18 cellular contexts compared by ENCODE assay signal in genomic region chr3:105662326-105662725, GRCh38.
DNase-seq lines count a peak whose midpoint lies in the region; ATAC-seq and TF ChIP-seq lines count a peak whose summit lies in the region.
"Had no signal": no experiment of that assay in that cellular context is flagged by ENCODE, and none has a peak within 500 bp of the region (broad histone marks: within the 10 kb centered on the region; RNA-seq: fewer than 3 reads in every experiment).

No MANE protein-coding gene starts in this region.

- peaks cover 7% of the 10 kb centered on the region; the same call in 1 of the 2 replicates for H3K9me3 Mint-ChIP-seq in HFFc6
- peaks cover 6% of the 10 kb centered on the region for H3K9me3 Mint-ChIP-seq in chondrocyte (ENCODE audit: low read depth)
- H3K9me3 Mint-ChIP-seq in natural killer cell treated with Interleukin-12 subunit alpha and Interleukin-12 subunit beta and Interleukin-15 and Interleukin-18, amount 100 ng/mL, for 72 hours: no peaks in the 10 kb centered on the region
- H3K9me3 Mint-ChIP-seq: CD4-positive, alpha-beta T cell had no signal

- POLR2A ChIA-PET in PC-3 (lab: Charles Lee; ENCODE audit: unreplicated experiment): interaction anchor here (0.6 kb wide), 1 partner anchor 787 kb away, joined by 4 read pairs; no protein-coding TSS in a partner anchor

- no peaks in the 10 kb centered on the region for H3K36me3 ChIP-seq in PC-3 (ENCODE audit: low read depth, low read length)

- no peak for ATAC-seq in natural killer cell treated with Interleukin-12 subunit alpha and Interleukin-12 subunit beta and Interleukin-15 and Interleukin-18, amount 100 ng/mL, for 72 hours
- ATAC-seq in HG02852 (IDR thresholded peaks at IDR 0.05; ENCODE audit: unreplicated experiment) (no peak), PC-3 (no peak)
- no peak for ATAC-seq in stimulated activated naive CD8-positive, alpha-beta T cell treated with anti-CD3 and anti-CD28 coated beads, Interleukin-15, Interleukin-2, amounts not matched to agents 100 U/mL and 50 U/mL, for 24 hours
- ATAC-seq: A549 had no signal

- H3K27ac Mint-ChIP-seq in HFFc6: peak overlapping the region; percentile 82
- peak overlapping the region; percentile 68 for H3K27ac Mint-ChIP-seq in chondrocyte (ENCODE audit: unreplicated experiment)
- peak overlapping the region; percentile 9 to 17 for H3K27ac Mint-ChIP-seq in natural killer cell treated with Interleukin-12 subunit alpha and Interleukin-12 subunit beta and Interleukin-15 and Interleukin-18, amount 100 ng/mL, for 72 hours
- H3K27ac Mint-ChIP-seq: B cell; CD4-positive, alpha-beta T cell had no signal

- H3K9ac ChIP-seq in PC-3 (ENCODE audit: low read length): no peak overlapping the region

- H3K4me1 Mint-ChIP-seq in HFFc6 (ENCODE audit: low read depth) (peaks cover 32% of the 10 kb centered on the region), chondrocyte (ENCODE audit: low read depth) (peaks cover 24% of the 10 kb centered on the region)
- H3K4me1 Mint-ChIP-seq in natural killer cell treated with Interleukin-12 subunit alpha and Interleukin-12 subunit beta and Interleukin-15 and Interleukin-18, amount 100 ng/mL, for 72 hours (ENCODE audit: low read depth in 2 of 2): peaks cover 0 to 9% of the 10 kb centered on the region in 2 donors

- no peaks in the 10 kb centered on the region for H3K79me2 ChIP-seq in PC-3 (ENCODE audit: low read length)

- H3K4me3 Mint-ChIP-seq in HFFc6: peak overlapping the region; percentile 29
- no peak overlapping the region for H3K4me3 Mint-ChIP-seq in chondrocyte (ENCODE audit: unreplicated experiment)
- H3K4me3 Mint-ChIP-seq in natural killer cell treated with Interleukin-12 subunit alpha and Interleukin-12 subunit beta and Interleukin-15 and Interleukin-18, amount 100 ng/mL, for 72 hours: no peak overlapping the region
- H3K4me3 Mint-ChIP-seq: B cell; CD4-positive, alpha-beta T cell had no signal

- BruUV-seq in PC-3 (replicated peaks; lab: Mats Ljungman, UMichigan): no TSS peak

- no peaks in the 10 kb centered on the region for H3F3A ChIP-seq in PC-3 (ENCODE audit: low read length, unreplicated experiment)

- no peak overlapping the region for H3K4me3 ChIP-seq in AG10803 (ENCODE audit: low read length)
- no peak overlapping the region for H3K4me3 ChIP-seq in PC-3 (ENCODE audit: low read length)
- H3K4me3 ChIP-seq: A549 had no signal

- no peak overlapping the region for H2AFZ ChIP-seq in PC-3 (ENCODE audit: low read length)

- H3K4me2 ChIP-seq in PC-3 (ENCODE audit: low read length): no peak overlapping the region
- H3K4me2 ChIP-seq: A549 had no signal

- DNase-seq in AG10803 (ENCODE audit: low read depth): peak; percentile 18
- DNase-seq in HFFc6: peak; percentile 19
- no peak for DNase-seq in chondrocyte (ENCODE audit: low spot score)
- DNase-seq in natural killer cell treated with Interleukin-12 subunit alpha and Interleukin-12 subunit beta and Interleukin-15 and Interleukin-18, amount 100 ng/mL, for 72 hours (ENCODE audit: low spot score): no peak
- no peak for DNase-seq in PC-3
- DNase-seq in stimulated activated naive CD8-positive, alpha-beta T cell treated with anti-CD3 and anti-CD28 coated beads, Interleukin-15, Interleukin-2, amounts not matched to agents 100 U/mL and 50 U/mL, for 24 hours: no peak
- DNase-seq in NCI-H69 (lab: John Stamatoyannopoulos, UW): no peak
- DNase-seq: Calu3; CD4-positive, alpha-beta T cell; GOT3; Karpas-422; NCI-H1105 treated with DMSO at 0.1 percent for 48 hours; NCI-H1694 treated with DMSO at 0.1 percent for 48 hours; NCI-H526 treated with DMSO at 0.1 percent for 48 hours; SIG-M5 had no signal

- peaks cover 35% of the 10 kb centered on the region for H3K36me3 Mint-ChIP-seq in HFFc6 (ENCODE audit: low read depth)
- peaks cover 19% of the 10 kb centered on the region for H3K36me3 Mint-ChIP-seq in chondrocyte (ENCODE audit: low read depth)
- H3K36me3 Mint-ChIP-seq in natural killer cell treated with Interleukin-12 subunit alpha and Interleukin-12 subunit beta and Interleukin-15 and Interleukin-18, amount 100 ng/mL, for 72 hours: peaks cover 12% of the 10 kb centered on the region

- no peaks in the 10 kb centered on the region for H3K9me2 ChIP-seq in PC-3 (replicated peaks; ENCODE audit: low read length)

- CTCF ChIA-PET in PC-3 (lab: Charles Lee): no interaction called here

- TF ChIP-seq CTCF in AG10803 (conservative IDR thresholded peaks at IDR 0.05; ENCODE audit: low read length) (no peak), HFFc6 (IDR thresholded peaks at IDR 0.05) (no peak), chondrocyte (IDR thresholded peaks at IDR 0.05) (no peak), PC-3 (conservative IDR thresholded peaks at IDR 0.05; ENCODE audit: low read depth, low read length) (no peak)

- H3K27me3 Mint-ChIP-seq in HFFc6 (ENCODE audit: insufficient read depth): peaks cover 1% of the 10 kb centered on the region; the same call in 1 of the 2 replicates
- H3K27me3 Mint-ChIP-seq in chondrocyte (ENCODE audit: low read depth): no peaks in the 10 kb centered on the region
- H3K27me3 Mint-ChIP-seq in natural killer cell treated with Interleukin-12 subunit alpha and Interleukin-12 subunit beta and Interleukin-15 and Interleukin-18, amount 100 ng/mL, for 72 hours: no peaks in the 10 kb centered on the region
- H3K27me3 Mint-ChIP-seq: B cell; CD4-positive, alpha-beta T cell had no signal

- no peak overlapping the region for H3K27ac ChIP-seq in PC-3 (ENCODE audit: low read length)
- H3K27ac ChIP-seq: A549 had no signal

- intact Hi-C loops in PC-3 (cut with micrococcal nuclease): no loop called here

- no peaks in the 10 kb centered on the region for H4K20me1 ChIP-seq in PC-3 (ENCODE audit: low read length)

- H3K27me3 ChIP-seq in PC-3 (ENCODE audit: low read length): no peaks in the 10 kb centered on the region

- H3K9me3 ChIP-seq in PC-3 (ENCODE audit: low read length): no peaks in the 10 kb centered on the region
- H3K9me3 ChIP-seq: A549 had no signal

- H3K4me1 ChIP-seq in PC-3 (ENCODE audit: insufficient read depth, low read length): no peaks in the 10 kb centered on the region
- H3K4me1 ChIP-seq: A549 had no signal

Comparison
In these comparisons a context has a peak if more than half of its experiments do, and no peak if none do; other contexts are left out.
1. DNase-seq: peak in AG10803 (single experiment) and HFFc6 (single experiment); none in chondrocyte (single experiment), natural killer cell treated with Interleukin-12 subunit alpha and Interleukin-12 subunit beta and Interleukin-15 and Interleukin-18, amount 100 ng/mL, for 72 hours (single experiment), PC-3 (single experiment), stimulated activated naive CD8-positive, alpha-beta T cell treated with anti-CD3 and anti-CD28 coated beads, Interleukin-15, Interleukin-2, amounts not matched to agents 100 U/mL and 50 U/mL, for 24 hours (single experiment) and NCI-H69 (single experiment).
2. H3K27ac Mint-ChIP-seq: peak in every context shown above with its lines; median percentile 82 in HFFc6; 68 in chondrocyte; 13 in natural killer cell treated with Interleukin-12 subunit alpha and Interleukin-12 subunit beta and Interleukin-15 and Interleukin-18, amount 100 ng/mL, for 72 hours.